Comparison of ENCODE assay signal across 1 cellular context in genomic region chr14:103881927-103882281, GRCh38.
TF ChIP-seq lines count a peak whose summit lies in the region.

No MANE protein-coding gene starts in this region.

TF ChIP-seq in endothelial cell of umbilical vein, 7 proteins besides CTCF, POLR2A, EP300 and RAD21:
- TF ChIP-seq FOS (IDR thresholded peaks at IDR 0.05; ENCODE audit: borderline replicate concordance, insufficient read depth, low read length) (no peak), GATA2 (IDR thresholded peaks at IDR 0.05; ENCODE audit: insufficient read depth, insufficient read length, low read depth, low read length) (no peak), MYC (IDR thresholded peaks at IDR 0.05; ENCODE audit: low read depth, low read length) (no peak), MAX (IDR thresholded peaks at IDR 0.05; ENCODE audit: insufficient read depth, insufficient read length) (no peak), POLR2AphosphoS5 (IDR thresholded peaks at IDR 0.05; ENCODE audit: insufficient read depth, low read depth, low read length) (no peak), EZH2 (IDR thresholded peaks at IDR 0.05; ENCODE audit: borderline replicate concordance, low read depth, low read length, severe bottlenecking) (no peak), JUN (IDR thresholded peaks at IDR 0.05; ENCODE audit: borderline replicate concordance, insufficient read depth, insufficient read length, low read depth) (no peak)
TF ChIP-seq in endothelial cell of umbilical vein: peak in this region for 0.
